25 cellular contexts compared by ENCODE assay signal in genomic region chr2:239190346-239190745, GRCh38.
DNase-seq lines count a peak whose midpoint lies in the region; ATAC-seq, FAIRE-seq and TF ChIP-seq lines count a peak whose summit lies in the region.
"Had no signal": no experiment of that assay in that cellular context is flagged by ENCODE, and none has a peak within 500 bp of the region (broad histone marks: within the 10 kb centered on the region; RNA-seq: fewer than 3 reads in every experiment).

No MANE protein-coding gene starts in this region.

- TF ChIP-seq POLR2A in right lobe of liver (IDR thresholded peaks at IDR 0.05) (no peak), HepG2 (IDR thresholded peaks at IDR 0.05; ENCODE audit: insufficient read depth in 1 of 2, low read depth in 2 of 2, low read length in 2 of 2) (no peak), adrenal gland (IDR thresholded peaks at IDR 0.05) (no peak)

- H3K4me1 ChIP-seq in right lobe of liver (no peaks in the 10 kb centered on the region), HepG2 (ENCODE audit: insufficient read depth, low read length) (no peaks in the 10 kb centered on the region), adrenal gland (replicated peaks in 1 of 2) (peaks cover 0 to 13% of the 10 kb centered on the region in 2 donors)
- H3K4me1 ChIP-seq: tibial artery had no signal

- H3K79me2 ChIP-seq in HepG2 (ENCODE audit: insufficient read depth, low read length) = no peaks in the 10 kb centered on the region

- H3K27ac ChIP-seq in right lobe of liver (no peak overlapping the region), HepG2 (ENCODE audit: extremely low read length, insufficient read depth, low read length) (no peak overlapping the region), adrenal gland (no peak overlapping the region)
- H3K27ac ChIP-seq: cardiac muscle cell, SK-N-MC, tibial artery, VCaP had no signal

- in situ Hi-C loops in HepG2 (cut with HindIII; ENCODE audit: extremely low pct_ligation_motif_present, low pct_unique_long_range_greater_than_20kb) = no loop called here

- no peak overlapping the region for H3K4me3 ChIP-seq in right lobe of liver
- no peak overlapping the region for H3K4me3 ChIP-seq in HepG2 (replicated peaks in 1 of 3; ENCODE audit: insufficient read depth in 1 of 3, low read depth in 2 of 3, low read length in 3 of 3)
- no peak overlapping the region for H3K4me3 ChIP-seq in adrenal gland
- H3K4me3 ChIP-seq: cardiac muscle cell, SK-N-MC, tibial artery had no signal

- H3K4me3 Mint-ChIP-seq in neural crest cell (no peak overlapping the region), progenitor cell of endocrine pancreas (ENCODE audit: low read depth) (no peak overlapping the region)
- H3K4me3 Mint-ChIP-seq: CD4-positive, CD25-positive, alpha-beta regulatory T cell had no signal

- 96% methylated on average over 18 of the region's 22 CpGs for whole genome bisulfite sequencing in right lobe of liver (ENCODE audit: insufficient coverage, low coverage, low lambda C conversion rate, missing lambda C conversion rate)
- WGBS in HepG2 (ENCODE audit: low lambda C conversion rate) = 98% methylated on average over 22 of the region's 22 CpGs
- WGBS in adrenal gland, 4 donors = 89 to 96% (median 93%) methylated on average over 22 of the region's 22 CpGs

- CTCF ChIA-PET in HepG2 (lab: Yijun Ruan, JAX; ENCODE audit: low intra/inter-chr PET ratio, low total read pairs) = no interaction called here

- TF ChIP-seq CTCF in right lobe of liver (IDR thresholded peaks at IDR 0.05) = no peak
- TF ChIP-seq CTCF in HepG2 (CRISPR knock-in tag; IDR thresholded peaks at IDR 0.05) = no peak
- TF ChIP-seq CTCF in adrenal gland (IDR thresholded peaks at IDR 0.05) = no peak
- TF ChIP-seq CTCF in neural crest cell (conservative IDR thresholded peaks at IDR 0.05) = no peak
- no peak for TF ChIP-seq CTCF in progenitor cell of endocrine pancreas (IDR thresholded peaks at IDR 0.05; ENCODE audit: unreplicated experiment)

- TF ChIP-seq RAD21 in HepG2 (CRISPR knock-in tag; IDR thresholded peaks at IDR 0.05) = no peak

- H3K27me3 ChIP-seq in right lobe of liver (no peaks in the 10 kb centered on the region), HepG2 (ENCODE audit: control insufficient read depth in 1 of 2, insufficient read depth in 2 of 2, low read length in 2 of 2) (no peaks in the 10 kb centered on the region), adrenal gland (no peaks in the 10 kb centered on the region)
- H3K27me3 ChIP-seq: cardiac muscle cell, tibial artery had no signal

- H2AFZ ChIP-seq in HepG2 (ENCODE audit: low read length) = no peak overlapping the region

- H3K4me2 ChIP-seq in HepG2 (ENCODE audit: low read depth, low read length) = no peak overlapping the region

- peak in 2 of 3 donors; percentile 35 to 51 for DNase-seq in right lobe of liver
- no peak for DNase-seq in HepG2 (ENCODE audit: low spot score)
- DNase-seq in adrenal gland = peak in 5 of 7 donors; percentile 10 to 49 (median 14)
- DNase-seq in neural crest cell (ENCODE audit: low read depth, low spot score) = no peak
- peak; percentile 32 for DNase-seq in ureter (ENCODE audit: low spot score)
- no peak for DNase-seq in progenitor cell of endocrine pancreas (ENCODE audit: low spot score, unreplicated experiment)
- DNase-seq: activated CD4-positive, alpha-beta T cell treated with anti-CD3 and anti-CD28 coated beads, Interleukin-2, amount 50 U/mL, for 4 hours; activated gamma-delta T cell treated with Interleukin-2 at 50 U/mL for 16 hours; CD4-positive, CD25-positive, alpha-beta regulatory T cell; mammary epithelial cell; NCI-H1092 treated with DMSO at 0.1 percent for 48 hours; NCI-H187 treated with DMSO at 0.1 percent for 48 hours; NCI-H345; NCI-H774; occipital lobe; RPMI8226; stimulated activated CD4-positive, alpha-beta T cell treated with anti-CD3 and anti-CD28 coated beads, Interleukin-12 subunit alpha, Interleukin-12 subunit beta, amount 100 ng/mL, for 4 hours; stimulated activated CD4-positive, alpha-beta T cell treated with anti-CD3 and anti-CD28 coated beads, Interleukin-4, amount 100 ng/mL, for 24 hours; stimulated activated naive CD4-positive, alpha-beta T cell treated with Interleukin-2 at 50 U/mL for 16 hours; T-helper 2 cell had no signal

- H3K27me3 Mint-ChIP-seq in neural crest cell (ENCODE audit: low read depth) = no peaks in the 10 kb centered on the region
- no peaks in the 10 kb centered on the region for H3K27me3 Mint-ChIP-seq in progenitor cell of endocrine pancreas
- H3K27me3 Mint-ChIP-seq: CD4-positive, CD25-positive, alpha-beta regulatory T cell had no signal

- no peaks in the 10 kb centered on the region for H3K9me3 ChIP-seq in right lobe of liver
- no peaks in the 10 kb centered on the region; the same call in 1 of the 2 replicates for H3K9me3 ChIP-seq in HepG2 (ENCODE audit: low read length)
- no peaks in the 10 kb centered on the region for H3K9me3 ChIP-seq in adrenal gland (replicated peaks in 1 of 3)

- no peak overlapping the region for H3K9ac ChIP-seq in HepG2 (ENCODE audit: insufficient read depth, low read depth, low read length)

- H3K36me3 ChIP-seq in right lobe of liver = peaks cover 0 to 7% (median 5%) of the 10 kb centered on the region in 4 donors
- peaks cover 22 to 37% of the 10 kb centered on the region in 2 experiments; a peak in 4 of 5 replicates for H3K36me3 ChIP-seq in HepG2 (replicated peaks in 1 of 2; ENCODE audit: control insufficient read depth in 1 of 2, insufficient read depth in 2 of 2, low read length in 2 of 2)
- H3K36me3 ChIP-seq in adrenal gland (replicated peaks in 1 of 2) = peaks cover 0 to 29% of the 10 kb centered on the region in 2 donors
- H3K36me3 ChIP-seq: cardiac muscle cell had no signal

- H3K27ac Mint-ChIP-seq in neural crest cell (ENCODE audit: unreplicated experiment) = peak overlapping the region; percentile 75
- H3K27ac Mint-ChIP-seq in progenitor cell of endocrine pancreas = no peak overlapping the region
- H3K27ac Mint-ChIP-seq: CD4-positive, CD25-positive, alpha-beta regulatory T cell had no signal

- POLR2A ChIA-PET in HepG2 (lab: Yijun Ruan, JAX) = no interaction called here

- H3K36me3 Mint-ChIP-seq in neural crest cell (ENCODE audit: low read depth) (peaks cover 21% of the 10 kb centered on the region), progenitor cell of endocrine pancreas (ENCODE audit: insufficient read depth) (peaks cover 18% of the 10 kb centered on the region)

- ATAC-seq in right lobe of liver (no peak), HepG2 (no peak), GM18867 (IDR thresholded peaks at IDR 0.05; ENCODE audit: unreplicated experiment) (no peak)

- no peak for FAIRE-seq in HepG2 (lab: Jason Lieb, UNC)

- H4K20me1 ChIP-seq in HepG2 (ENCODE audit: insufficient read depth, low read length) = no peaks in the 10 kb centered on the region; the same call in 1 of the 2 replicates

- no peaks in the 10 kb centered on the region for H3K9me3 Mint-ChIP-seq in neural crest cell
- H3K9me3 Mint-ChIP-seq in progenitor cell of endocrine pancreas (ENCODE audit: low read depth) = no peaks in the 10 kb centered on the region
- H3K9me3 Mint-ChIP-seq: CD4-positive, CD25-positive, alpha-beta regulatory T cell had no signal

- intact Hi-C loops in right lobe of liver (cut with DNase I) (no loop called here), HepG2 (cut with micrococcal nuclease; ENCODE audit: unreplicated experiment) (no loop called here), adrenal gland (cut with DNase I) (no loop called here)

- H3K4me1 Mint-ChIP-seq in neural crest cell (peaks cover 44% of the 10 kb centered on the region), progenitor cell of endocrine pancreas (ENCODE audit: low read depth) (no peaks in the 10 kb centered on the region)

- no TSS peak for BruUV-seq in HepG2 (replicated peaks; lab: Mats Ljungman, UMichigan)

- no peak for TF ChIP-seq EP300 in HepG2 (IDR thresholded peaks at IDR 0.05; ENCODE audit: low read depth in 2 of 2, low read length in 2 of 2)
- no peak for TF ChIP-seq EP300 in HepG2 (CRISPR knock-in tag; IDR thresholded peaks at IDR 0.05; ENCODE audit: borderline replicate concordance)

TF ChIP-seq in HepG2, 621 proteins besides CTCF, POLR2A, EP300 and RAD21:
- TF ChIP-seq TRIM24 (CRISPR knock-in tag; IDR thresholded peaks at IDR 0.05) (no peak), CREB3 (CRISPR knock-in tag; IDR thresholded peaks at IDR 0.05) (no peak), PHF21A (CRISPR knock-in tag; IDR thresholded peaks at IDR 0.05) (no peak), ZNF432 (CRISPR knock-in tag; IDR thresholded peaks at IDR 0.05; ENCODE audit: borderline replicate concordance) (no peak), HNRNPH1 (optimal IDR thresholded peaks at IDR 0.05; ENCODE audit: low read depth, low read length) (no peak), KLF13 (CRISPR knock-in tag; IDR thresholded peaks at IDR 0.05) (no peak), ZNF337 (CRISPR knock-in tag; IDR thresholded peaks at IDR 0.05; ENCODE audit: borderline replicate concordance, low read depth) (no peak), U2AF2 (IDR thresholded peaks at IDR 0.05; ENCODE audit: low read depth, low read length) (no peak), HCFC1 (IDR thresholded peaks at IDR 0.05; ENCODE audit: low read depth, low read length) (no peak), NCOR1 (IDR thresholded peaks at IDR 0.05; ENCODE audit: borderline replicate concordance, low read length) (no peak), HDAC2 (CRISPR knock-in tag; IDR thresholded peaks at IDR 0.05) (no peak), ZNF619 (CRISPR knock-in tag; IDR thresholded peaks at IDR 0.05) (no peak)

Comparison
In these comparisons a context has a peak if more than half of its experiments do, and no peak if none do; other contexts are left out.
1. DNase-seq: peak in right lobe of liver (2 of 3), adrenal gland (5 of 7) and ureter (single experiment); none in HepG2 (single experiment), neural crest cell (single experiment) and progenitor cell of endocrine pancreas (single experiment).